ENCODE assay signal across 1 cellular context in the genomic region with DNA sequence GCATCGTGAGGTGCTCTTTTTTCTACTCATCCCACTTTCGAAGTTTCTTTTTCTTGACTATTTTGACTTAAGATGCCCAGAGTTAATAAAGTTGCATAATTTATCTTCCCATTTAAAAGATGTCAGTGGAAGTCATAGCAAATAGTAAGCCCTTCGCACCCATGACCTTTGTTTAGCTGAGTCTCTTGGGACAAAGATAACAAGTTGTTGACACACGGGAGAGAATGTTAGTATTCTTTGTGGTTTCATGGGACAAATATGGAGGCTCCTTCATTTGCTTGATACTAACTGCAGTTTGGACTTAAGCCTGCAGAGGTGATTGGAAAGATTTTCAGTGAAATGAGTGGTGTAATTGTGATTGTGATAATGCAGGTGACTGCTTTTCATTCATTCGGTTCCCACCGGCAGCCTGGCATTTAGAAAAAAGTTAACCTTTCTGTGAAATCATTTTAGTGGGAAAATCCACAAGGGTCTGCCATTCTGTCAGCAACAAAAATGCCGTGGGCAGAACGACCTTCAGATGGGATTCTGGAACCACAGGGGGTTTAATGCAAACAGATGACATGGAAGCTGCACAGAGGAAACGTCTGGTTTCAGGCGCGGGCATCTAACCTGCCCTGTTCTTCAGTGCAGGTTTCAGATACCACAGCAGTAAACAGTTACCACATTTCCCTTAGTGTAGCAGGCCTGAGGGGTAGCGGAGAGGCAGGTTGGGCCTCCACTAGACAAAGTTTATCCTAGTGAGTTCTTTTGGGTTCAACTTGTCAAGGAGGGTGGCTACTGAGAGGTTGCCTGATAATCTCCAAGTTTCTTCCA.
TF ChIP-seq lines count a peak whose summit lies in the region.

No MANE protein-coding gene starts in this region.

TF ChIP-seq in HepG2, 621 proteins besides CTCF, POLR2A, EP300 and RAD21 (continued from another document and continues in another):
- TF ChIP-seq, protein P1, sequence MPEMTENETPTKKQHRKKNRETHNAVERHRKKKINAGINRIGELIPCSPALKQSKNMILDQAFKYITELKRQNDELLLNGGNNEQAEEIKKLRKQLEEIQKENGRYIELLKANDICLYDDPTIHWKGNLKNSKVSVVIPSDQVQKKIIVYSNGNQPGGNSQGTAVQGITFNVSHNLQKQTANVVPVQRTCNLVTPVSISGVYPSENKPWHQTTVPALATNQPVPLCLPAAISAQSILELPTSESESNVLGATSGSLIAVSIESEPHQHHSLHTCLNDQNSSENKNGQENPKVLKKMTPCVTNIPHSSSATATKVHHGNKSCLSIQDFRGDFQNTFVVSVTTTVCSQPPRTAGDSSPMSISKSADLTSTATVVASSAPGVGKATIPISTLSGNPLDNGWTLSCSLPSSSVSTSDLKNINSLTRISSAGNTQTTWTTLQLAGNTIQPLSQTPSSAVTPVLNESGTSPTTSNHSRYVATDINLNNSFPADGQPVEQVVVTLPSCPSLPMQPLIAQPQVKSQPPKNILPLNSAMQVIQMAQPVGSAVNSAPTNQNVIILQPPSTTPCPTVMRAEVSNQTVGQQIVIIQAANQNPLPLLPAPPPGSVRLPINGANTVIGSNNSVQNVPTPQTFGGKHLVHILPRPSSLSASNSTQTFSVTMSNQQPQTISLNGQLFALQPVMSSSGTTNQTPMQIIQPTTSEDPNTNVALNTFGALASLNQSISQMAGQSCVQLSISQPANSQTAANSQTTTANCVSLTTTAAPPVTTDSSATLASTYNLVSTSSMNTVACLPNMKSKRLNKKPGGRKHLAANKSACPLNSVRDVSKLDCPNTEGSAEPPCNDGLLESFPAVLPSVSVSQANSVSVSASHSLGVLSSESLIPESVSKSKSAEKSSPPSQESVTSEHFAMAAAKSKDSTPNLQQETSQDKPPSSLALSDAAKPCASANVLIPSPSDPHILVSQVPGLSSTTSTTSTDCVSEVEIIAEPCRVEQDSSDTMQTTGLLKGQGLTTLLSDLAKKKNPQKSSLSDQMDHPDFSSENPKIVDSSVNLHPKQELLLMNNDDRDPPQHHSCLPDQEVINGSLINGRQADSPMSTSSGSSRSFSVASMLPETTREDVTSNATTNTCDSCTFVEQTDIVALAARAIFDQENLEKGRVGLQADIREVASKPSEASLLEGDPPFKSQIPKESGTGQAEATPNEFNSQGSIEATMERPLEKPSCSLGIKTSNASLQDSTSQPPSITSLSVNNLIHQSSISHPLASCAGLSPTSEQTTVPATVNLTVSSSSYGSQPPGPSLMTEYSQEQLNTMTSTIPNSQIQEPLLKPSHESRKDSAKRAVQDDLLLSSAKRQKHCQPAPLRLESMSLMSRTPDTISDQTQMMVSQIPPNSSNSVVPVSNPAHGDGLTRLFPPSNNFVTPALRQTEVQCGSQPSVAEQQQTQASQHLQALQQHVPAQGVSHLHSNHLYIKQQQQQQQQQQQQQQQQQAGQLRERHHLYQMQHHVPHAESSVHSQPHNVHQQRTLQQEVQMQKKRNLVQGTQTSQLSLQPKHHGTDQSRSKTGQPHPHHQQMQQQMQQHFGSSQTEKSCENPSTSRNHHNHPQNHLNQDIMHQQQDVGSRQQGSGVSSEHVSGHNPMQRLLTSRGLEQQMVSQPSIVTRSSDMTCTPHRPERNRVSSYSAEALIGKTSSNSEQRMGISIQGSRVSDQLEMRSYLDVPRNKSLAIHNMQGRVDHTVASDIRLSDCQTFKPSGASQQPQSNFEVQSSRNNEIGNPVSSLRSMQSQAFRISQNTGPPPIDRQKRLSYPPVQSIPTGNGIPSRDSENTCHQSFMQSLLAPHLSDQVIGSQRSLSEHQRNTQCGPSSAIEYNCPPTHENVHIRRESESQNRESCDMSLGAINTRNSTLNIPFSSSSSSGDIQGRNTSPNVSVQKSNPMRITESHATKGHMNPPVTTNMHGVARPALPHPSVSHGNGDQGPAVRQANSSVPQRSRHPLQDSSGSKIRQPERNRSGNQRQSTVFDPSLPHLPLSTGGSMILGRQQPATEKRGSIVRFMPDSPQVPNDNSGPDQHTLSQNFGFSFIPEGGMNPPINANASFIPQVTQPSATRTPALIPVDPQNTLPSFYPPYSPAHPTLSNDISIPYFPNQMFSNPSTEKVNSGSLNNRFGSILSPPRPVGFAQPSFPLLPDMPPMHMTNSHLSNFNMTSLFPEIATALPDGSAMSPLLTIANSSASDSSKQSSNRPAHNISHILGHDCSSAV (CRISPR knock-in tag; IDR thresholded peaks at IDR 0.05; ENCODE audit: borderline replicate concordance), result no peak
- TF ChIP-seq ZNF660 (CRISPR knock-in tag; IDR thresholded peaks at IDR 0.05; ENCODE audit: borderline replicate concordance, low read depth), result no peak
- TF ChIP-seq ATF1 (CRISPR knock-in tag; IDR thresholded peaks at IDR 0.05), result no peak
- TF ChIP-seq HNF4A (CRISPR knock-in tag; IDR thresholded peaks at IDR 0.05), result peak; percentile 86
- TF ChIP-seq, protein P2, sequence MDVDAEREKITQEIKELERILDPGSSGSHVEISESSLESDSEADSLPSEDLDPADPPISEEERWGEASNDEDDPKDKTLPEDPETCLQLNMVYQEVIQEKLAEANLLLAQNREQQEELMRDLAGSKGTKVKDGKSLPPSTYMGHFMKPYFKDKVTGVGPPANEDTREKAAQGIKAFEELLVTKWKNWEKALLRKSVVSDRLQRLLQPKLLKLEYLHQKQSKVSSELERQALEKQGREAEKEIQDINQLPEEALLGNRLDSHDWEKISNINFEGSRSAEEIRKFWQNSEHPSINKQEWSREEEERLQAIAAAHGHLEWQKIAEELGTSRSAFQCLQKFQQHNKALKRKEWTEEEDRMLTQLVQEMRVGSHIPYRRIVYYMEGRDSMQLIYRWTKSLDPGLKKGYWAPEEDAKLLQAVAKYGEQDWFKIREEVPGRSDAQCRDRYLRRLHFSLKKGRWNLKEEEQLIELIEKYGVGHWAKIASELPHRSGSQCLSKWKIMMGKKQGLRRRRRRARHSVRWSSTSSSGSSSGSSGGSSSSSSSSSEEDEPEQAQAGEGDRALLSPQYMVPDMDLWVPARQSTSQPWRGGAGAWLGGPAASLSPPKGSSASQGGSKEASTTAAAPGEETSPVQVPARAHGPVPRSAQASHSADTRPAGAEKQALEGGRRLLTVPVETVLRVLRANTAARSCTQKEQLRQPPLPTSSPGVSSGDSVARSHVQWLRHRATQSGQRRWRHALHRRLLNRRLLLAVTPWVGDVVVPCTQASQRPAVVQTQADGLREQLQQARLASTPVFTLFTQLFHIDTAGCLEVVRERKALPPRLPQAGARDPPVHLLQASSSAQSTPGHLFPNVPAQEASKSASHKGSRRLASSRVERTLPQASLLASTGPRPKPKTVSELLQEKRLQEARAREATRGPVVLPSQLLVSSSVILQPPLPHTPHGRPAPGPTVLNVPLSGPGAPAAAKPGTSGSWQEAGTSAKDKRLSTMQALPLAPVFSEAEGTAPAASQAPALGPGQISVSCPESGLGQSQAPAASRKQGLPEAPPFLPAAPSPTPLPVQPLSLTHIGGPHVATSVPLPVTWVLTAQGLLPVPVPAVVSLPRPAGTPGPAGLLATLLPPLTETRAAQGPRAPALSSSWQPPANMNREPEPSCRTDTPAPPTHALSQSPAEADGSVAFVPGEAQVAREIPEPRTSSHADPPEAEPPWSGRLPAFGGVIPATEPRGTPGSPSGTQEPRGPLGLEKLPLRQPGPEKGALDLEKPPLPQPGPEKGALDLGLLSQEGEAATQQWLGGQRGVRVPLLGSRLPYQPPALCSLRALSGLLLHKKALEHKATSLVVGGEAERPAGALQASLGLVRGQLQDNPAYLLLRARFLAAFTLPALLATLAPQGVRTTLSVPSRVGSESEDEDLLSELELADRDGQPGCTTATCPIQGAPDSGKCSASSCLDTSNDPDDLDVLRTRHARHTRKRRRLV (CRISPR knock-in tag; IDR thresholded peaks at IDR 0.05), result no peak
- TF ChIP-seq, protein P3, sequence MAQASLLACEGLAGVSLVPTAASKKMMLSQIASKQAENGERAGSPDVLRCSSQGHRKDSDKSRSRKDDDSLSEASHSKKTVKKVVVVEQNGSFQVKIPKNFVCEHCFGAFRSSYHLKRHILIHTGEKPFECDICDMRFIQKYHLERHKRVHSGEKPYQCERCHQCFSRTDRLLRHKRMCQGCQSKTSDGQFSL (CRISPR knock-in tag; IDR thresholded peaks at IDR 0.05), result no peak
- TF ChIP-seq, protein P4, sequence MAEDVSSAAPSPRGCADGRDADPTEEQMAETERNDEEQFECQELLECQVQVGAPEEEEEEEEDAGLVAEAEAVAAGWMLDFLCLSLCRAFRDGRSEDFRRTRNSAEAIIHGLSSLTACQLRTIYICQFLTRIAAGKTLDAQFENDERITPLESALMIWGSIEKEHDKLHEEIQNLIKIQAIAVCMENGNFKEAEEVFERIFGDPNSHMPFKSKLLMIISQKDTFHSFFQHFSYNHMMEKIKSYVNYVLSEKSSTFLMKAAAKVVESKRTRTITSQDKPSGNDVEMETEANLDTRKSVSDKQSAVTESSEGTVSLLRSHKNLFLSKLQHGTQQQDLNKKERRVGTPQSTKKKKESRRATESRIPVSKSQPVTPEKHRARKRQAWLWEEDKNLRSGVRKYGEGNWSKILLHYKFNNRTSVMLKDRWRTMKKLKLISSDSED (CRISPR knock-in tag; IDR thresholded peaks at IDR 0.05), result no peak
- peak; percentile 71 for TF ChIP-seq SAP130 (CRISPR knock-in tag; IDR thresholded peaks at IDR 0.05; ENCODE audit: low read depth)
- TF ChIP-seq ZFY (CRISPR knock-in tag; IDR thresholded peaks at IDR 0.05), result no peak
- no peak for TF ChIP-seq MZF1 (CRISPR knock-in tag; IDR thresholded peaks at IDR 0.05; ENCODE audit: borderline replicate concordance)
- no peak for TF ChIP-seq NONO (IDR thresholded peaks at IDR 0.05)
- TF ChIP-seq NONO (CRISPR knock-in tag; conservative IDR thresholded peaks at IDR 0.05), result peak; percentile 52; the same call in 1 of the 2 replicates
- TF ChIP-seq, protein P5, sequence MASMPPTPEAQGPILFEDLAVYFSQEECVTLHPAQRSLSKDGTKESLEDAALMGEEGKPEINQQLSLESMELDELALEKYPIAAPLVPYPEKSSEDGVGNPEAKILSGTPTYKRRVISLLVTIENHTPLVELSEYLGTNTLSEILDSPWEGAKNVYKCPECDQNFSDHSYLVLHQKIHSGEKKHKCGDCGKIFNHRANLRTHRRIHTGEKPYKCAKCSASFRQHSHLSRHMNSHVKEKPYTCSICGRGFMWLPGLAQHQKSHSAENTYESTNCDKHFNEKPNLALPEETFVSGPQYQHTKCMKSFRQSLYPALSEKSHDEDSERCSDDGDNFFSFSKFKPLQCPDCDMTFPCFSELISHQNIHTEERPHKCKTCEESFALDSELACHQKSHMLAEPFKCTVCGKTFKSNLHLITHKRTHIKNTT (CRISPR knock-in tag; IDR thresholded peaks at IDR 0.05), result no peak
- TF ChIP-seq ZNF652 (CRISPR knock-in tag; IDR thresholded peaks at IDR 0.05; ENCODE audit: borderline replicate concordance, low read depth), result no peak
- peak; percentile 90 for TF ChIP-seq RCOR2 (CRISPR knock-in tag; IDR thresholded peaks at IDR 0.05)
- TF ChIP-seq, protein P6, sequence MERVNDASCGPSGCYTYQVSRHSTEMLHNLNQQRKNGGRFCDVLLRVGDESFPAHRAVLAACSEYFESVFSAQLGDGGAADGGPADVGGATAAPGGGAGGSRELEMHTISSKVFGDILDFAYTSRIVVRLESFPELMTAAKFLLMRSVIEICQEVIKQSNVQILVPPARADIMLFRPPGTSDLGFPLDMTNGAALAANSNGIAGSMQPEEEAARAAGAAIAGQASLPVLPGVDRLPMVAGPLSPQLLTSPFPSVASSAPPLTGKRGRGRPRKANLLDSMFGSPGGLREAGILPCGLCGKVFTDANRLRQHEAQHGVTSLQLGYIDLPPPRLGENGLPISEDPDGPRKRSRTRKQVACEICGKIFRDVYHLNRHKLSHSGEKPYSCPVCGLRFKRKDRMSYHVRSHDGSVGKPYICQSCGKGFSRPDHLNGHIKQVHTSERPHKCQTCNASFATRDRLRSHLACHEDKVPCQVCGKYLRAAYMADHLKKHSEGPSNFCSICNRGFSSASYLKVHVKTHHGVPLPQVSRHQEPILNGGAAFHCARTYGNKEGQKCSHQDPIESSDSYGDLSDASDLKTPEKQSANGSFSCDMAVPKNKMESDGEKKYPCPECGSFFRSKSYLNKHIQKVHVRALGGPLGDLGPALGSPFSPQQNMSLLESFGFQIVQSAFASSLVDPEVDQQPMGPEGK (CRISPR knock-in tag; IDR thresholded peaks at IDR 0.05), result peak; percentile 52; the same call in 1 of the 2 replicates
- TF ChIP-seq, protein P7, sequence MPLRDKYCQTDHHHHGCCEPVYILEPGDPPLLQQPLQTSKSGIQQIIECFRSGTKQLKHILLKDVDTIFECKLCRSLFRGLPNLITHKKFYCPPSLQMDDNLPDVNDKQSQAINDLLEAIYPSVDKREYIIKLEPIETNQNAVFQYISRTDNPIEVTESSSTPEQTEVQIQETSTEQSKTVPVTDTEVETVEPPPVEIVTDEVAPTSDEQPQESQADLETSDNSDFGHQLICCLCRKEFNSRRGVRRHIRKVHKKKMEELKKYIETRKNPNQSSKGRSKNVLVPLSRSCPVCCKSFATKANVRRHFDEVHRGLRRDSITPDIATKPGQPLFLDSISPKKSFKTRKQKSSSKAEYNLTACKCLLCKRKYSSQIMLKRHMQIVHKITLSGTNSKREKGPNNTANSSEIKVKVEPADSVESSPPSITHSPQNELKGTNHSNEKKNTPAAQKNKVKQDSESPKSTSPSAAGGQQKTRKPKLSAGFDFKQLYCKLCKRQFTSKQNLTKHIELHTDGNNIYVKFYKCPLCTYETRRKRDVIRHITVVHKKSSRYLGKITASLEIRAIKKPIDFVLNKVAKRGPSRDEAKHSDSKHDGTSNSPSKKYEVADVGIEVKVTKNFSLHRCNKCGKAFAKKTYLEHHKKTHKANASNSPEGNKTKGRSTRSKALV (CRISPR knock-in tag; IDR thresholded peaks at IDR 0.05), result no peak
- no peak for TF ChIP-seq ZFP90 (CRISPR knock-in tag; IDR thresholded peaks at IDR 0.05; ENCODE audit: borderline replicate concordance)
- 0 out of 2 replicates have a peak, but pooled peaks have one; percentile 25 for TF ChIP-seq MXD4 (CRISPR knock-in tag; IDR thresholded peaks at IDR 0.05)
- no peak for TF ChIP-seq ARNT2 (CRISPR knock-in tag; IDR thresholded peaks at IDR 0.05; ENCODE audit: low read depth)
- no peak for TF ChIP-seq RFX5 (IDR thresholded peaks at IDR 0.05; ENCODE audit: low read depth, low read length)
- TF ChIP-seq, protein P8, sequence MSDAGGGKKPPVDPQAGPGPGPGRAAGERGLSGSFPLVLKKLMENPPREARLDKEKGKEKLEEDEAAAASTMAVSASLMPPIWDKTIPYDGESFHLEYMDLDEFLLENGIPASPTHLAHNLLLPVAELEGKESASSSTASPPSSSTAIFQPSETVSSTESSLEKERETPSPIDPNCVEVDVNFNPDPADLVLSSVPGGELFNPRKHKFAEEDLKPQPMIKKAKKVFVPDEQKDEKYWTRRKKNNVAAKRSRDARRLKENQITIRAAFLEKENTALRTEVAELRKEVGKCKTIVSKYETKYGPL (CRISPR knock-in tag; IDR thresholded peaks at IDR 0.05), result 0 out of 2 replicates have a peak, but pooled peaks have one; percentile 39
- TF ChIP-seq, protein P9, sequence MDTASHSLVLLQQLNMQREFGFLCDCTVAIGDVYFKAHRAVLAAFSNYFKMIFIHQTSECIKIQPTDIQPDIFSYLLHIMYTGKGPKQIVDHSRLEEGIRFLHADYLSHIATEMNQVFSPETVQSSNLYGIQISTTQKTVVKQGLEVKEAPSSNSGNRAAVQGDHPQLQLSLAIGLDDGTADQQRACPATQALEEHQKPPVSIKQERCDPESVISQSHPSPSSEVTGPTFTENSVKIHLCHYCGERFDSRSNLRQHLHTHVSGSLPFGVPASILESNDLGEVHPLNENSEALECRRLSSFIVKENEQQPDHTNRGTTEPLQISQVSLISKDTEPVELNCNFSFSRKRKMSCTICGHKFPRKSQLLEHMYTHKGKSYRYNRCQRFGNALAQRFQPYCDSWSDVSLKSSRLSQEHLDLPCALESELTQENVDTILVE (CRISPR knock-in tag; IDR thresholded peaks at IDR 0.05), result no peak
- TF ChIP-seq HNF4G (IDR thresholded peaks at IDR 0.05; ENCODE audit: borderline replicate concordance, low read depth, low read length), result peak; percentile 90
- TF ChIP-seq HNF4G (CRISPR knock-in tag; IDR thresholded peaks at IDR 0.05; ENCODE audit: borderline replicate concordance, low read depth), result no peak
